ENCODE assay signal across 13 cellular contexts in the genomic region with DNA sequence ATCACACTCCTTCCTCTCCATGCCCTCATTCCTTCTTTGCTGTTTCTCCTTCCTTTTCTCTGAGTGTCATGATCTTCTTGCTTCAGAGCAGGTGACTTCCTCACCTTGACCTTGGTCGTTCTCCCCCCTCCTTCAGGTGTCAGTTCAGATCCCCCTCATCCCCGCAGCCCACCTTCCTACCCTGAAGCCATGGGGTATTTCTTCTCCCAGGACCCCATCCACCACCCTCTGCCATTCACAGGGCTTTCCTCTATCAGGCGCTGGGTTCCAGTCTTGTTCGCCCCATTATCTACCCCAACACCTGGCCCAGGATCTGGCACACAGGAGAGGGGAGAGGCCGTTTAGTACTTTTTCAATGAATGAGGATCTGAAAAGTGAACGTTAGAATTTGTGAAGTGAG.
DNase-seq lines count a peak whose midpoint lies in the region; ATAC-seq and TF ChIP-seq lines count a peak whose summit lies in the region.
"Had no signal": no experiment of that assay in that cellular context is flagged by ENCODE, and none has a peak within 500 bp of the region (broad histone marks: within the 10 kb centered on the region; RNA-seq: fewer than 3 reads in every experiment).

No MANE protein-coding gene starts in this region.

- H3K27ac ChIP-seq in C4-2B (peak overlapping the region; percentile 53), angular gyrus (ENCODE audit: low read depth, low read length) (peak overlapping the region; percentile 84), substantia nigra (ENCODE audit: low read depth, low read length, poor library complexity, severe bottlenecking) (peak overlapping the region; percentile 60)

- TF ChIP-seq CTCF in C4-2B (conservative IDR thresholded peaks at IDR 0.05) (no peak), glutamatergic neuron (IDR thresholded peaks at IDR 0.05; ENCODE audit: partially characterized antibody, unreplicated experiment) (no peak), GM13976 (IDR thresholded peaks at IDR 0.05; ENCODE audit: borderline replicate concordance, control extremely low read depth, extremely low read depth, insufficient read depth, missing control alignments) (no peak)

- H3K9me3 Mint-ChIP-seq in glutamatergic neuron (ENCODE audit: unreplicated experiment), result peaks cover 3% of the 10 kb centered on the region
- H3K9me3 Mint-ChIP-seq: GM23338 had no signal

- H3K36me3 Mint-ChIP-seq in glutamatergic neuron (ENCODE audit: unreplicated experiment), result no peaks in the 10 kb centered on the region
- H3K36me3 Mint-ChIP-seq: CD4-positive, alpha-beta memory T cell had no signal

- H3K4me1 Mint-ChIP-seq in glutamatergic neuron (ENCODE audit: low read depth, unreplicated experiment), result peaks cover 7% of the 10 kb centered on the region
- H3K4me1 Mint-ChIP-seq: B cell; CD4-positive, alpha-beta memory T cell; GM23338 had no signal

- no peak for ATAC-seq in GM18519 (IDR thresholded peaks at IDR 0.05; ENCODE audit: low FRiP score, unreplicated experiment)
- ATAC-seq: GM12878, GM23338 had no signal

- H3K27me3 Mint-ChIP-seq in glutamatergic neuron (ENCODE audit: unreplicated experiment), result peaks cover 2% of the 10 kb centered on the region

- H3K27ac Mint-ChIP-seq in glutamatergic neuron (ENCODE audit: unreplicated experiment), result peak overlapping the region; percentile 85
- H3K27ac Mint-ChIP-seq: B cell; CD4-positive, alpha-beta memory T cell; GM23338 had no signal

- in situ Hi-C loops in GM13976 (cut with MboI; ENCODE audit: low sequenced_read_pairs, unreplicated experiment), result no loop called here

- no peak overlapping the region for H3K4me3 Mint-ChIP-seq in glutamatergic neuron (ENCODE audit: unreplicated experiment)
- H3K4me3 Mint-ChIP-seq: B cell; CD4-positive, alpha-beta memory T cell; GM23338 had no signal

- DNase-seq in glutamatergic neuron (no peak), substantia nigra (lab: John Stamatoyannopoulos, UW) (no peak), GM13976 (ENCODE audit: low spot score) (no peak), NCI-H524 treated with DMSO at 0.1 percent for 48 hours (lab: John Stamatoyannopoulos, UW) (no peak)
- DNase-seq: ACHN; CD4-positive, alpha-beta memory T cell; DMS79 had no signal
